ENCODE assay signal across 8 cellular contexts in the genomic region with DNA sequence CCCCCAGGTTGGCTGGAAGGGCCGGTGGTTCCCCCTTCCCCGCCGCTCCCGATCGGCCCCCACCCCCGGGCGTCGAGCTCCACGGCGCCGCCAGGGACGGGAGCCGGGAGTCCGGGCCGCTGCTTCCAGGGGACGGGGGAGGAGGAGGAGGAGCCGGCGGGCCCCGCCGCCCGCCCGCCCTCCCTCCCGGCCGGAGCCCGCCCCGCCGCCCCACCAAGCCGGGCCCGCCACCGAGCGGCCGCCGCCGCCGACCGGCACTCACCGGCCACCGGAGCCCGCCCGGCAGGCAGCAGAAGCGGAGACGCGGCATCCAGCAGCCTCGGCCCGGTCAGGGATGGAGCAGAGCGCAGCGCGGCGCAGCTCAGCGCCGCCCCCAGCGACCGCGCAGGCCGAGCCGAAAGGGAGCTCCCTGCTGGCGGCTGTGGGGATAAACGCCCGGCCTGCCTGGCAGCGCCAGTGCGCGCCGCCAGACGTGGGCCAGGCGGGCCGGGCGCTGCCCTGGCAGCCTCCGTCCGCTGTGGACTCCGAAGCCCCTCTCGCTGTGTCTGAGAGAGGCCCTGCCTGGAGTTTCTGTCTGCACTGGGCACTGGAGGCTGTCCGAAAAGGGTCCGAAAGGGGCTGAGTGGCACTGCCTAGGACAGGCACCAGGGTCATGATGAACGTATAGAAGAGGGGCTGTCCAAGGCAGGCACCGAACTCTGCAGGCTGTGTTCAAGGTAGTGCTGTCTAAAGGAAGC. TPM values are rescaled to one million over a fixed set of nuclear protein-coding genes. Genes with fewer than 3 reads are reported as not detected.
DNase-seq lines count a peak whose midpoint lies in the region; ATAC-seq and TF ChIP-seq lines count a peak whose summit lies in the region.

A gene with protein sequence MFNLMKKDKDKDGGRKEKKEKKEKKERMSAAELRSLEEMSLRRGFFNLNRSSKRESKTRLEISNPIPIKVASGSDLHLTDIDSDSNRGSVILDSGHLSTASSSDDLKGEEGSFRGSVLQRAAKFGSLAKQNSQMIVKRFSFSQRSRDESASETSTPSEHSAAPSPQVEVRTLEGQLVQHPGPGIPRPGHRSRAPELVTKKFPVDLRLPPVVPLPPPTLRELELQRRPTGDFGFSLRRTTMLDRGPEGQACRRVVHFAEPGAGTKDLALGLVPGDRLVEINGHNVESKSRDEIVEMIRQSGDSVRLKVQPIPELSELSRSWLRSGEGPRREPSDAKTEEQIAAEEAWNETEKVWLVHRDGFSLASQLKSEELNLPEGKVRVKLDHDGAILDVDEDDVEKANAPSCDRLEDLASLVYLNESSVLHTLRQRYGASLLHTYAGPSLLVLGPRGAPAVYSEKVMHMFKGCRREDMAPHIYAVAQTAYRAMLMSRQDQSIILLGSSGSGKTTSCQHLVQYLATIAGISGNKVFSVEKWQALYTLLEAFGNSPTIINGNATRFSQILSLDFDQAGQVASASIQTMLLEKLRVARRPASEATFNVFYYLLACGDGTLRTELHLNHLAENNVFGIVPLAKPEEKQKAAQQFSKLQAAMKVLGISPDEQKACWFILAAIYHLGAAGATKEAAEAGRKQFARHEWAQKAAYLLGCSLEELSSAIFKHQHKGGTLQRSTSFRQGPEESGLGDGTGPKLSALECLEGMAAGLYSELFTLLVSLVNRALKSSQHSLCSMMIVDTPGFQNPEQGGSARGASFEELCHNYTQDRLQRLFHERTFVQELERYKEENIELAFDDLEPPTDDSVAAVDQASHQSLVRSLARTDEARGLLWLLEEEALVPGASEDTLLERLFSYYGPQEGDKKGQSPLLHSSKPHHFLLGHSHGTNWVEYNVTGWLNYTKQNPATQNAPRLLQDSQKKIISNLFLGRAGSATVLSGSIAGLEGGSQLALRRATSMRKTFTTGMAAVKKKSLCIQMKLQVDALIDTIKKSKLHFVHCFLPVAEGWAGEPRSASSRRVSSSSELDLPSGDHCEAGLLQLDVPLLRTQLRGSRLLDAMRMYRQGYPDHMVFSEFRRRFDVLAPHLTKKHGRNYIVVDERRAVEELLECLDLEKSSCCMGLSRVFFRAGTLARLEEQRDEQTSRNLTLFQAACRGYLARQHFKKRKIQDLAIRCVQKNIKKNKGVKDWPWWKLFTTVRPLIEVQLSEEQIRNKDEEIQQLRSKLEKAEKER (N-terminal part only) (minus strand): TSS at position 348 of the 737 bp plus-strand sequence. CDS start 13,458 bp downstream, outside the sequence.

- in situ Hi-C loops in Caki2 (cut with HindIII; ENCODE audit: low pct_unique_long_range_greater_than_20kb, low sequenced_read_pairs), result no loop called here

- no peaks in the 10 kb centered on the region for H3K36me3 Mint-ChIP-seq in activated T-helper 2 cell treated with anti-CD3 and anti-CD28 coated beads, Interferon-gamma antibody, Interleukin-2, Interleukin-4, amounts not matched to agents 10 μg/mL and 5 μg/mL and 100 μg/mL, durations not matched to agents 14 hours and 24 hours and 36 hours (ENCODE audit: low read depth)
- H3K36me3 Mint-ChIP-seq in natural killer cell treated with Interleukin-12 subunit alpha and Interleukin-12 subunit beta and Interleukin-15 and Interleukin-18, amount 100 ng/mL, for 72 hours, result no peaks in the 10 kb centered on the region

- peaks cover 11% of the 10 kb centered on the region for H3K27me3 Mint-ChIP-seq in activated T-helper 2 cell treated with anti-CD3 and anti-CD28 coated beads, Interferon-gamma antibody, Interleukin-2, Interleukin-4, amounts not matched to agents 10 μg/mL and 5 μg/mL and 100 μg/mL, durations not matched to agents 14 hours and 24 hours and 36 hours (ENCODE audit: low read depth)
- H3K27me3 Mint-ChIP-seq in natural killer cell treated with Interleukin-12 subunit alpha and Interleukin-12 subunit beta and Interleukin-15 and Interleukin-18, amount 100 ng/mL, for 72 hours, result peaks cover 0 to 3% of the 10 kb centered on the region in 2 donors

- H3K27ac Mint-ChIP-seq in activated T-helper 2 cell treated with anti-CD3 and anti-CD28 coated beads, Interferon-gamma antibody, Interleukin-2, Interleukin-4, amounts not matched to agents 10 μg/mL and 5 μg/mL and 100 μg/mL, durations not matched to agents 14 hours and 24 hours and 36 hours, result no peak within 1 kb of the TSS
- peak within 1 kb of the TSS in 1 of 2 donors; percentile 29 for H3K27ac Mint-ChIP-seq in natural killer cell treated with Interleukin-12 subunit alpha and Interleukin-12 subunit beta and Interleukin-15 and Interleukin-18, amount 100 ng/mL, for 72 hours

- H3K4me1 Mint-ChIP-seq in activated T-helper 2 cell treated with anti-CD3 and anti-CD28 coated beads, Interferon-gamma antibody, Interleukin-2, Interleukin-4, amounts not matched to agents 10 μg/mL and 5 μg/mL and 100 μg/mL, durations not matched to agents 14 hours and 24 hours and 36 hours (ENCODE audit: low read depth), result peaks cover 12% of the 10 kb centered on the region
- H3K4me1 Mint-ChIP-seq in natural killer cell treated with Interleukin-12 subunit alpha and Interleukin-12 subunit beta and Interleukin-15 and Interleukin-18, amount 100 ng/mL, for 72 hours (ENCODE audit: low read depth in 2 of 2), result peaks cover 12 to 15% of the 10 kb centered on the region in 2 donors

- peak; percentile 83 for ATAC-seq in GM21390 (IDR thresholded peaks at IDR 0.05; ENCODE audit: unreplicated experiment)
- peak; percentile 98 for ATAC-seq in natural killer cell treated with Interleukin-12 subunit alpha and Interleukin-12 subunit beta and Interleukin-15 and Interleukin-18, amount 100 ng/mL, for 72 hours
- ATAC-seq in stimulated activated naive CD8-positive, alpha-beta T cell treated with anti-CD3 and anti-CD28 coated beads, Interleukin-15, Interleukin-2, amounts not matched to agents 100 U/mL and 50 U/mL, for 24 hours, result peak; percentile 96

- DNase-seq in Caki2 (ENCODE audit: low read depth) (peak; percentile 78), HuH-7.5 (ENCODE audit: low spot score) (peak; percentile 91), RPMI8226 (peak; percentile 87), fibroblast of pulmonary artery (ENCODE audit: low read depth) (peak; percentile 77)
- DNase-seq in activated T-helper 2 cell treated with anti-CD3 and anti-CD28 coated beads, Interferon-gamma antibody, Interleukin-2, Interleukin-4, amounts not matched to agents 10 μg/mL and 5 μg/mL and 100 μg/mL, durations not matched to agents 14 hours and 24 hours and 36 hours (ENCODE audit: low spot score), result peak; percentile 73
- DNase-seq in natural killer cell treated with Interleukin-12 subunit alpha and Interleukin-12 subunit beta and Interleukin-15 and Interleukin-18, amount 100 ng/mL, for 72 hours (ENCODE audit: low spot score), result peak; percentile 73
- peak; percentile 88 for DNase-seq in stimulated activated naive CD8-positive, alpha-beta T cell treated with anti-CD3 and anti-CD28 coated beads, Interleukin-15, Interleukin-2, amounts not matched to agents 100 U/mL and 50 U/mL, for 24 hours

- peak within 1 kb of the TSS; percentile 57 for H3K4me3 Mint-ChIP-seq in activated T-helper 2 cell treated with anti-CD3 and anti-CD28 coated beads, Interferon-gamma antibody, Interleukin-2, Interleukin-4, amounts not matched to agents 10 μg/mL and 5 μg/mL and 100 μg/mL, durations not matched to agents 14 hours and 24 hours and 36 hours (ENCODE audit: low read depth)
- H3K4me3 Mint-ChIP-seq in natural killer cell treated with Interleukin-12 subunit alpha and Interleukin-12 subunit beta and Interleukin-15 and Interleukin-18, amount 100 ng/mL, for 72 hours, result peak within 1 kb of the TSS; percentile 39

- no peaks in the 10 kb centered on the region for H3K9me3 Mint-ChIP-seq in activated T-helper 2 cell treated with anti-CD3 and anti-CD28 coated beads, Interferon-gamma antibody, Interleukin-2, Interleukin-4, amounts not matched to agents 10 μg/mL and 5 μg/mL and 100 μg/mL, durations not matched to agents 14 hours and 24 hours and 36 hours
- H3K9me3 Mint-ChIP-seq in natural killer cell treated with Interleukin-12 subunit alpha and Interleukin-12 subunit beta and Interleukin-15 and Interleukin-18, amount 100 ng/mL, for 72 hours, result no peaks in the 10 kb centered on the region

- TF ChIP-seq CTCF in fibroblast of pulmonary artery (IDR thresholded peaks at IDR 0.05; ENCODE audit: low read length, missing control alignments), result peak; percentile 48

- H3K4me3 ChIP-seq in fibroblast of pulmonary artery (replicated peaks; ENCODE audit: low read depth, low read length), result peak within 1 kb of the TSS; percentile 61

- intact Hi-C loops in activated T-helper 2 cell treated with anti-CD3 and anti-CD28 coated beads, Interferon-gamma antibody, Interleukin-2, Interleukin-4, amounts not matched to agents 10 μg/mL and 5 μg/mL and 100 μg/mL, durations not matched to agents 14 hours and 24 hours and 36 hours (cut with micrococcal nuclease), result loop anchor here (1.0 kb wide), 1 partner anchor 31 kb away; no protein-coding TSS in a partner anchor

RNA-seq across cellular contexts. Expression of the gene that starts here (rescaled TPM):
- total RNA-seq in Caki2 (2014; rRNA removed; shearing (Covaris generic); ENCODE audit: low replicate concordance), result 10.6 and 13.3 TPM in 2 replicates
- 49.5 and 50.3 TPM in 2 replicates for total RNA-seq in activated T-helper 2 cell treated with anti-CD3 and anti-CD28 coated beads, Interferon-gamma antibody, Interleukin-2, Interleukin-4, amounts not matched to agents 10 μg/mL and 5 μg/mL and 100 μg/mL, durations not matched to agents 14 hours and 24 hours and 36 hours
- total RNA-seq in natural killer cell treated with Interleukin-12 subunit alpha and Interleukin-12 subunit beta and Interleukin-15 and Interleukin-18, amount 100 ng/mL, for 72 hours, result 10 to 100 TPM; 56.7 to 60.9 TPM

Comparison
In these comparisons a context has a peak if more than half of its experiments do, and no peak if none do; other contexts are left out.
1. Peak in every context shown above with its lines: DNase-seq, ATAC-seq and H3K4me3 ChIP-seq.